27 cellular contexts compared by ENCODE assay signal in the genomic region with DNA sequence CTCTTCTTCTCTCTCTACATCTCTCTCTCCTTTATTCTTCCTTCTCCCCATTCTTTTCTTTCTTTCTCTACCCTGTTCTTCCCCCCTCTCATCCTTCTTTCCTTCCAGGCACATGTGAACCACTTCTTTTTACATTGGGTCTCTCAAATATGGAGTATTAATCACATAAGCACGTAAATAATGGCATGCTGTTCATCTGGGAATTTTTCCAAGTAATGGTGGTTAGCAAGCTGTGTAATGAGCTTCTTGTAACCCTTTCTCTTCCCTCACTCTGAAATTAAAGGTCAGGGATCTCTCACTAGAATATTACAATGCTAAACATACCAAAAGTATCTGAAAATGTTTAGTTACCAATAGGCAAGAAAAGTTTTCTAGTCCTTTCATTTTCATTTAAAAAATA.
DNase-seq lines count a peak whose midpoint lies in the region; ATAC-seq and TF ChIP-seq lines count a peak whose summit lies in the region.
"Had no signal": no experiment of that assay in that cellular context is flagged by ENCODE, and none has a peak within 500 bp of the region (broad histone marks: within the 10 kb centered on the region; RNA-seq: fewer than 3 reads in every experiment).

No MANE protein-coding gene starts in this region.

- no peak overlapping the region for H4K91ac ChIP-seq in mesenchymal stem cell (ENCODE audit: low read length)

- H2AK5ac ChIP-seq in mesenchymal stem cell (ENCODE audit: low read length, severe bottlenecking) = no peak overlapping the region

- H4K8ac ChIP-seq in mesenchymal stem cell (ENCODE audit: low read length) = no peak overlapping the region

- no peaks in the 10 kb centered on the region for H3K79me1 ChIP-seq in mesenchymal stem cell (replicated peaks; ENCODE audit: low read length, poor library complexity, severe bottlenecking)

- intact Hi-C loops in PC-3 (cut with micrococcal nuclease) (loop anchor here (5.0 kb wide), 1 partner anchor 148 kb away; no protein-coding TSS in a partner anchor), left colon (cut with DNase I, micrococcal nuclease) (no loop called here)
- intact Hi-C loops in CD8-positive, alpha-beta T cell (cut with DNase I, micrococcal nuclease) = no loop called here

- H3K36me3 ChIP-seq in PC-3 (ENCODE audit: low read depth, low read length) (no peaks in the 10 kb centered on the region), mesenchymal stem cell (ENCODE audit: control insufficient read depth in 1 of 2, insufficient read depth in 2 of 2, low read depth in 1 of 2, low read length in 2 of 2) (no peaks in the 10 kb centered on the region)
- H3K36me3 ChIP-seq in CD8-positive, alpha-beta T cell (ENCODE audit: insufficient read depth, low read length) = no peaks in the 10 kb centered on the region
- H3K36me3 ChIP-seq: ascending aorta, Peyer's patch, SJCRH30, thyroid gland had no signal

- no peaks in the 10 kb centered on the region for H3K36me3 Mint-ChIP-seq in CD8-positive, alpha-beta T cell
- H3K36me3 Mint-ChIP-seq: activated naive CD4-positive, alpha-beta T cell treated with anti-CD3 and anti-CD28 coated beads, Interleukin-2, amount 50 U/mL, for 72 hours had no signal

- CTCF ChIA-PET in PC-3 (lab: Charles Lee) = no interaction called here
- CTCF ChIA-PET in CD8-positive, alpha-beta T cell (lab: Charles Lee) = no interaction called here

- H3K27ac ChIP-seq in PC-3 (ENCODE audit: low read length) (no peak overlapping the region), mesenchymal stem cell (ENCODE audit: low read length, poor library complexity, severe bottlenecking) (no peak overlapping the region)
- no peak overlapping the region for H3K27ac ChIP-seq in CD8-positive, alpha-beta T cell (ENCODE audit: low read depth, low read length)
- H3K27ac ChIP-seq: ascending aorta, Peyer's patch, SJCRH30, thyroid gland had no signal

- H3K9ac ChIP-seq in PC-3 (ENCODE audit: low read length) (no peak overlapping the region), mesenchymal stem cell (ENCODE audit: low read length) (no peak overlapping the region)

- no peak overlapping the region for H3K4me3 Mint-ChIP-seq in CD8-positive, alpha-beta T cell
- H3K4me3 Mint-ChIP-seq: activated CD4-positive, alpha-beta T cell treated with anti-CD3 and anti-CD28 coated beads, Interleukin-2, amount 10 ng/mL, durations not matched to agents 24 days and 14 days; CD4-positive, alpha-beta T cell; stimulated activated naive CD8-positive, alpha-beta T cell treated with anti-CD3 and anti-CD28 coated beads, Interleukin-15, Interleukin-2, amounts not matched to agents 100 ng/mL and 50 ng/mL, for 24 hours had no signal

- H3K4me1 ChIP-seq in PC-3 (ENCODE audit: insufficient read depth, low read length) (peaks cover 14% of the 10 kb centered on the region), mesenchymal stem cell (ENCODE audit: control insufficient read depth, insufficient read depth, low read depth, low read length) (no peaks in the 10 kb centered on the region)
- H3K4me1 ChIP-seq in CD8-positive, alpha-beta T cell (ENCODE audit: insufficient read depth, low read length) = no peaks in the 10 kb centered on the region
- H3K4me1 ChIP-seq: ascending aorta, Peyer's patch, SJCRH30 had no signal

- no peak overlapping the region for H2BK12ac ChIP-seq in mesenchymal stem cell (ENCODE audit: low read length in 2 of 2)

- H3K4me3 ChIP-seq in PC-3 (ENCODE audit: low read length) (peak overlapping the region; percentile 10; the same call in 1 of the 2 replicates), choroid plexus epithelial cell (ENCODE audit: low read depth, low read length) (no peak overlapping the region), mesenchymal stem cell (ENCODE audit: insufficient read depth in 1 of 2, low read depth in 1 of 2, low read length in 2 of 2) (no peak overlapping the region)
- H3K4me3 ChIP-seq in CD8-positive, alpha-beta T cell (ENCODE audit: low read depth, low read length) = no peak overlapping the region
- H3K4me3 ChIP-seq: ascending aorta, lung, Peyer's patch, SJCRH30, thyroid gland had no signal

- H3K9me3 ChIP-seq in PC-3 (ENCODE audit: low read length) (no peaks in the 10 kb centered on the region), mesenchymal stem cell (ENCODE audit: control insufficient read depth, low read length) (no peaks in the 10 kb centered on the region)
- H3K9me3 ChIP-seq in CD8-positive, alpha-beta T cell (ENCODE audit: low read length) = no peaks in the 10 kb centered on the region
- H3K9me3 ChIP-seq: ascending aorta, Peyer's patch, SJCRH30, thyroid gland had no signal

- no peak; the same call in 1 of the 2 replicates for ATAC-seq in PC-3
- ATAC-seq in CD8-positive, alpha-beta T cell = no peak
- ATAC-seq in left colon = no peak
- ATAC-seq: activated naive CD4-positive, alpha-beta T cell treated with anti-CD3 and anti-CD28 coated beads, Interleukin-2, amount 50 U/mL, for 72 hours; HCT116 had no signal

- DNase-seq in HCEC 1CT = peak; percentile 72
- DNase-seq in PC-3 = peak; percentile 30
- peak; percentile 86 for DNase-seq in choroid plexus epithelial cell (ENCODE audit: low read depth)
- DNase-seq in mesenchymal stem cell = peak; percentile 34
- no peak for DNase-seq in CD8-positive, alpha-beta T cell
- no peak for DNase-seq in NCI-H510A treated with DMSO at 0.1 percent for 48 hours (lab: John Stamatoyannopoulos, UW)
- no peak for DNase-seq in SKM-1 treated with dmso at 0.1 percent for 144 hours (lab: John Stamatoyannopoulos, UW; ENCODE audit: unreplicated experiment)
- DNase-seq in left colon = no peak
- DNase-seq: activated CD4-positive, alpha-beta T cell treated with anti-CD3 and anti-CD28 coated beads, Interleukin-2, amount 10 ng/mL, durations not matched to agents 24 days and 14 days; CD4-positive, alpha-beta T cell; cortex of kidney; DMS153; GF-D8; hippocampal formation; Karpas-422; NCI-H1048; NCI-H2029 treated with DMSO at 0.1 percent for 48 hours; Peyer's patch; retina; T-helper 2 cell; thyroid gland had no signal

- no peak overlapping the region for H3K4ac ChIP-seq in mesenchymal stem cell (ENCODE audit: low read depth in 1 of 2, low read length in 2 of 2)

- no peaks in the 10 kb centered on the region for H3K79me2 ChIP-seq in PC-3 (ENCODE audit: low read length)

- no CpG with 5 or more reads among the region's 1 CpG for WGBS in mesenchymal stem cell

- no peak overlapping the region for H3K23ac ChIP-seq in mesenchymal stem cell (ENCODE audit: low read length in 2 of 2)

- no peaks in the 10 kb centered on the region for H3F3A ChIP-seq in PC-3 (ENCODE audit: low read length, unreplicated experiment)

- peaks cover 4% of the 10 kb centered on the region for H3K9me3 Mint-ChIP-seq in CD8-positive, alpha-beta T cell
- H3K9me3 Mint-ChIP-seq: activated CD4-positive, alpha-beta T cell treated with anti-CD3 and anti-CD28 coated beads, Interleukin-2, amount 10 ng/mL, durations not matched to agents 24 days and 14 days had no signal

- H3K14ac ChIP-seq in mesenchymal stem cell (ENCODE audit: low read length in 2 of 2) = no peak overlapping the region

- H3K27ac Mint-ChIP-seq in CD8-positive, alpha-beta T cell = no peak overlapping the region
- H3K27ac Mint-ChIP-seq: activated CD4-positive, alpha-beta T cell treated with anti-CD3 and anti-CD28 coated beads, Interleukin-2, amount 10 ng/mL, durations not matched to agents 24 days and 14 days; CD4-positive, alpha-beta T cell; stimulated activated naive CD8-positive, alpha-beta T cell treated with anti-CD3 and anti-CD28 coated beads, Interleukin-15, Interleukin-2, amounts not matched to agents 100 ng/mL and 50 ng/mL, for 24 hours had no signal

- TF ChIP-seq CTCF in PC-3 (conservative IDR thresholded peaks at IDR 0.05; ENCODE audit: low read depth, low read length) = no peak
- no peak for TF ChIP-seq CTCF in choroid plexus epithelial cell (conservative IDR thresholded peaks at IDR 0.05; ENCODE audit: low read depth, low read length)
- no peak for TF ChIP-seq CTCF in CD8-positive, alpha-beta T cell (IDR thresholded peaks at IDR 0.05)

- peak overlapping the region; percentile 49 for H3K4me2 ChIP-seq in PC-3 (ENCODE audit: low read length)
- no peak overlapping the region for H3K4me2 ChIP-seq in mesenchymal stem cell (ENCODE audit: low read length, poor library complexity, severe bottlenecking)

- H3K18ac ChIP-seq in mesenchymal stem cell (ENCODE audit: low read depth in 1 of 2, low read length in 2 of 2) = no peak overlapping the region

- POLR2A ChIA-PET in PC-3 (lab: Charles Lee; ENCODE audit: unreplicated experiment) = no interaction called here
- POLR2A ChIA-PET in CD8-positive, alpha-beta T cell (lab: Charles Lee) = no interaction called here

- no peaks in the 10 kb centered on the region for H3K27me3 Mint-ChIP-seq in CD8-positive, alpha-beta T cell (ENCODE audit: low read depth)
- H3K27me3 Mint-ChIP-seq: activated CD4-positive, alpha-beta T cell treated with anti-CD3 and anti-CD28 coated beads, Interleukin-2, amount 10 ng/mL, durations not matched to agents 24 days and 14 days; CD4-positive, alpha-beta T cell; stimulated activated naive CD8-positive, alpha-beta T cell treated with anti-CD3 and anti-CD28 coated beads, Interleukin-15, Interleukin-2, amounts not matched to agents 100 ng/mL and 50 ng/mL, for 24 hours had no signal

- H3K4me1 Mint-ChIP-seq in CD8-positive, alpha-beta T cell (ENCODE audit: low read depth) = no peaks in the 10 kb centered on the region
- H3K4me1 Mint-ChIP-seq: activated CD4-positive, alpha-beta T cell treated with anti-CD3 and anti-CD28 coated beads, Interleukin-2, amount 10 ng/mL, durations not matched to agents 24 days and 14 days had no signal

- no peaks in the 10 kb centered on the region for H3K9me2 ChIP-seq in PC-3 (replicated peaks; ENCODE audit: low read length)

- no peak overlapping the region for H2BK15ac ChIP-seq in mesenchymal stem cell (ENCODE audit: low read depth, poor library complexity, severe bottlenecking)

- H2BK120ac ChIP-seq in mesenchymal stem cell (ENCODE audit: low read depth, low read length) = no peak overlapping the region

- H4K20me1 ChIP-seq in PC-3 (ENCODE audit: low read length) = no peaks in the 10 kb centered on the region

- no TSS peak for BruUV-seq in PC-3 (replicated peaks; lab: Mats Ljungman, UMichigan)

- H2BK5ac ChIP-seq in mesenchymal stem cell (ENCODE audit: low read depth, low read length, poor library complexity, severe bottlenecking) = no peak overlapping the region

- H3K27me3 ChIP-seq in PC-3 (ENCODE audit: low read length) = no peaks in the 10 kb centered on the region
- H3K27me3 ChIP-seq in mesenchymal stem cell (ENCODE audit: control insufficient read depth in 1 of 2, insufficient read depth in 1 of 2, low read length in 2 of 2) = no peaks in the 10 kb centered on the region
- no peaks in the 10 kb centered on the region for H3K27me3 ChIP-seq in CD8-positive, alpha-beta T cell (ENCODE audit: insufficient read depth, low read length)
- H3K27me3 ChIP-seq: ascending aorta, Peyer's patch, SJCRH30, thyroid gland had no signal

- H2AFZ ChIP-seq in PC-3 (ENCODE audit: low read length) (peak overlapping the region; percentile 61), mesenchymal stem cell (ENCODE audit: low read depth, low read length) (no peak overlapping the region)

Comparison
In these comparisons a context has a peak if more than half of its experiments do, and no peak if none do; other contexts are left out.
1. DNase-seq: peak in HCEC 1CT (single experiment), PC-3 (single experiment), choroid plexus epithelial cell (single experiment) and mesenchymal stem cell (single experiment); none in CD8-positive, alpha-beta T cell (0 of 7), NCI-H510A treated with DMSO at 0.1 percent for 48 hours (single experiment), SKM-1 treated with dmso at 0.1 percent for 144 hours (single experiment) and left colon (0 of 2).